Comparison of ENCODE assay signal across 10 cellular contexts in genomic region chr12:51813931-51814310, GRCh38. TPM values are rescaled to one million over a fixed set of nuclear protein-coding genes. Genes with fewer than 3 reads are reported as not detected.
DNase-seq lines count a peak whose midpoint lies in the region; ATAC-seq and TF ChIP-seq lines count a peak whose summit lies in the region.
"Had no signal": no experiment of that assay in that cellular context is flagged by ENCODE, and none has a peak within 500 bp of the region (broad histone marks: within the 10 kb centered on the region; RNA-seq: fewer than 3 reads in every experiment).

No MANE protein-coding gene starts in this region.

- H3K27me3 ChIP-seq in CD8-positive, alpha-beta T cell (ENCODE audit: insufficient read depth, low read length) = no peaks in the 10 kb centered on the region
- no peaks in the 10 kb centered on the region for H3K27me3 ChIP-seq in right cardiac atrium (ENCODE audit: control insufficient read depth, insufficient read depth)
- H3K27me3 ChIP-seq in rectal smooth muscle tissue (ENCODE audit: control insufficient read depth, insufficient read depth, low read length) = no peaks in the 10 kb centered on the region

- no peak overlapping the region for H3K27ac ChIP-seq in CD8-positive, alpha-beta T cell (ENCODE audit: low read depth, low read length)
- H3K27ac ChIP-seq in right cardiac atrium (ENCODE audit: low read length) = no peak overlapping the region
- no peak overlapping the region for H3K27ac ChIP-seq in rectal smooth muscle tissue (ENCODE audit: low read depth, low read length)

- no peaks in the 10 kb centered on the region for H3K36me3 Mint-ChIP-seq in CD8-positive, alpha-beta T cell
- H3K36me3 Mint-ChIP-seq in T-cell = no peaks in the 10 kb centered on the region

- TF ChIP-seq CTCF in CD8-positive, alpha-beta T cell (IDR thresholded peaks at IDR 0.05) = no peak

- intact Hi-C loops in CD8-positive, alpha-beta T cell (cut with DNase I, micrococcal nuclease) = no loop called here
- intact Hi-C loops in right cardiac atrium (cut with DNase I) = loop anchor here in 1 of 4 donors (10.0 kb wide), 1 partner anchor 61 kb away; no protein-coding TSS in a partner anchor

- peak overlapping the region; percentile 69 for H3K4me3 Mint-ChIP-seq in CD8-positive, alpha-beta T cell
- H3K4me3 Mint-ChIP-seq in T-cell = peak overlapping the region; percentile 31 to 70 (median 65)

- no peak for DNase-seq in CD8-positive, alpha-beta T cell
- no peak for DNase-seq in T-cell
- no peak for DNase-seq in right cardiac atrium
- DNase-seq in NCI-H2107 treated with DMSO at 0.1 percent for 48 hours (lab: John Stamatoyannopoulos, UW; ENCODE audit: unreplicated experiment) = no peak
- DNase-seq in stimulated activated CD4-positive, alpha-beta T cell treated with anti-CD3 and anti-CD28 coated beads, Interleukin-4, amount 100 ng/mL, for 24 hours = no peak
- DNase-seq in HCEC 1CT = no peak
- DNase-seq: NCI-H226 had no signal

- no peak overlapping the region for H3K27ac Mint-ChIP-seq in CD8-positive, alpha-beta T cell
- no peak overlapping the region for H3K27ac Mint-ChIP-seq in T-cell

- peaks cover 10% of the 10 kb centered on the region for H3K4me1 ChIP-seq in CD8-positive, alpha-beta T cell (ENCODE audit: insufficient read depth, low read length)
- no peaks in the 10 kb centered on the region for H3K4me1 ChIP-seq in right cardiac atrium (ENCODE audit: control insufficient read depth, insufficient read depth, low read length)
- H3K4me1 ChIP-seq in rectal smooth muscle tissue (ENCODE audit: control insufficient read depth, insufficient read depth, low read length) = no peaks in the 10 kb centered on the region

- no peak overlapping the region for H3K9ac ChIP-seq in rectal smooth muscle tissue (ENCODE audit: low read length)

- CTCF ChIA-PET in CD8-positive, alpha-beta T cell (lab: Charles Lee) = interaction anchor here (0.6 to 2.1 kb wide), 12 partner anchors 9 to 282 kb away, joined by 3 to 10 read pairs (median 3); no protein-coding TSS in a partner anchor
- CTCF ChIA-PET in T-cell (lab: Charles Lee) = interaction anchor here in 1 of 2 donors (0.7 to 1.0 kb wide), 2 partner anchors 10 to 65 kb away, joined by 3 to 5 read pairs; no protein-coding TSS in a partner anchor

- no peaks in the 10 kb centered on the region for H3K36me3 ChIP-seq in CD8-positive, alpha-beta T cell (ENCODE audit: insufficient read depth, low read length)
- no peaks in the 10 kb centered on the region for H3K36me3 ChIP-seq in rectal smooth muscle tissue (ENCODE audit: control insufficient read depth, insufficient read depth, low read length)

- no peaks in the 10 kb centered on the region for H3K9me3 ChIP-seq in CD8-positive, alpha-beta T cell (ENCODE audit: low read length)
- H3K9me3 ChIP-seq in right cardiac atrium (ENCODE audit: control insufficient read depth, low read length) = no peaks in the 10 kb centered on the region

- 8% methylated on average over 34 of the region's 34 CpGs for WGBS in right cardiac atrium

- H3K4me3 ChIP-seq in CD8-positive, alpha-beta T cell (ENCODE audit: low read depth, low read length) = peak overlapping the region; percentile 46
- peak overlapping the region; percentile 62 for H3K4me3 ChIP-seq in right cardiac atrium (ENCODE audit: low read length)
- H3K4me3 ChIP-seq in rectal smooth muscle tissue (ENCODE audit: low read length) = peak overlapping the region; percentile 50
- H3K4me3 ChIP-seq: GM12878 had no signal

- no peaks in the 10 kb centered on the region for H3K27me3 Mint-ChIP-seq in CD8-positive, alpha-beta T cell (ENCODE audit: low read depth)
- peaks cover 0 to 7% of the 10 kb centered on the region in 2 donors for H3K27me3 Mint-ChIP-seq in T-cell

- ATAC-seq in CD8-positive, alpha-beta T cell = no peak
- ATAC-seq in T-cell (replicated peaks in 1 of 4) (no peak), right cardiac atrium (no peak), GM18498 (IDR thresholded peaks at IDR 0.05; ENCODE audit: unreplicated experiment) (no peak)

- no peaks in the 10 kb centered on the region for H3K9me3 Mint-ChIP-seq in CD8-positive, alpha-beta T cell
- H3K9me3 Mint-ChIP-seq in T-cell = no peaks in the 10 kb centered on the region

- POLR2A ChIA-PET in CD8-positive, alpha-beta T cell (lab: Charles Lee) = interaction anchor here (0.6 to 1.7 kb wide), 2 partner anchors 10 to 72 kb away, joined by 3 to 8 read pairs; no protein-coding TSS in a partner anchor
- POLR2A ChIA-PET in T-cell (lab: Charles Lee) = interaction anchor here in 1 of 2 donors (0.6 to 0.8 kb wide), 3 partner anchors 125 to 1819 kb away, joined by 3 to 4 read pairs (median 4); no protein-coding TSS in a partner anchor

- H3K4me1 Mint-ChIP-seq in CD8-positive, alpha-beta T cell (ENCODE audit: low read depth) = peaks cover 15% of the 10 kb centered on the region
- peaks cover 9 to 12% (median 12%) of the 10 kb centered on the region in 3 donors for H3K4me1 Mint-ChIP-seq in T-cell

RNA-seq across cellular contexts. Expression of gene FIGNL2, which starts 34.6 kb away (rescaled TPM):
- total RNA-seq in CD8-positive, alpha-beta T cell = 1 to 10 TPM; 1.5 to 1.9 TPM
- total RNA-seq in T-cell (1 to 10 TPM; 1.3 to 2.0 (median 1.6) TPM), right cardiac atrium (under 1 TPM; 0.25 to 0.39 (median 0.28) TPM)
- 0.18 TPM for polyA plus RNA-seq in right cardiac atrium
- total RNA-seq: GM12878 had no signal
- polyA plus RNA-seq: GM12878 had no signal
